In the genomic region with DNA sequence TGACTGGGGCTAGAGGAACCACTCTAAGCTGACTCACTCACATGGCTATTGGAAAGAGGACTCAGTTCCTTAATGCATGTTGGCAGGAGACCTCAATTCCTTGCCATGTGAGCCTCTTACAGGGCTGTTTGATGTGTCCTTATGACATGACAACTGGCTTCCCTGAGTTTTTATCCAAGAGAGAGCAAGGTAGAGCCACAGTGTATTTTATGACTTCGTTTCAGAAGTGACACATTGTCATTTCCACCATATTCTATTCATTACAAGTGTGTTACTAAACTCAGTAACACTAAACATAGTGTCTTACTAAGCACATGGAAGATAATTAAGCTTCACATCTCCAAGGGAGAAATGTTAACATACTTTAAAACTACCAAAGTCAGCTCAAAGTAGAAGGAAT, we compare ENCODE assay signal across 5 cellular contexts.
"Had no signal": no experiment of that assay in that cellular context is flagged by ENCODE, and none has a peak within 500 bp of the region (broad histone marks: within the 10 kb centered on the region; RNA-seq: fewer than 3 reads in every experiment).

No MANE protein-coding gene starts in this region.

- H3K27ac Mint-ChIP-seq: IgD-negative memory B cell had no signal

- H3K4me3 Mint-ChIP-seq: IgD-negative memory B cell had no signal

- DNase-seq: IMR-90, KBM-7 had no signal

- H3K4me1 Mint-ChIP-seq: IgD-negative memory B cell had no signal

- ATAC-seq: HepG2, K562 had no signal
